21 cellular contexts compared by ENCODE assay signal in genomic region chr11:61127991-61128390, GRCh38. TPM values are rescaled to one million over a fixed set of nuclear protein-coding genes. Genes with fewer than 3 reads are reported as not detected.
DNase-seq lines count a peak whose midpoint lies in the region; ATAC-seq, FAIRE-seq and TF ChIP-seq lines count a peak whose summit lies in the region.
"Had no signal": no experiment of that assay in that cellular context is flagged by ENCODE, and none has a peak within 500 bp of the region (broad histone marks: within the 10 kb centered on the region; RNA-seq: fewer than 3 reads in every experiment).

No MANE protein-coding gene starts in this region.

- peaks cover 0 to 40% (median 4%) of the 10 kb centered on the region in 9 donors for H3K36me3 ChIP-seq in heart right ventricle
- H3K36me3 ChIP-seq: BLaER1 had no signal

- no peak for DNase-seq in activated CD8-positive, alpha-beta T cell treated with anti-CD3 and anti-CD28 coated beads for 36 hours
- DNase-seq in activated CD8-positive, alpha-beta T cell treated with anti-CD3 and anti-CD28 coated beads, Interleukin-2, amount 10 ng/mL, durations not matched to agents 7 days and 5 days, result no peak
- no peak for DNase-seq in CD4-positive, alpha-beta T cell
- DNase-seq in GM12892 (ENCODE audit: insufficient read length) (no peak), heart right ventricle (no peak)
- DNase-seq in activated naive CD8-positive, alpha-beta T cell treated with anti-CD3 and anti-CD28 coated beads, Interleukin-2, amount 10 ng/mL, durations not matched to agents 7 days and 5 days, result no peak
- DNase-seq in stimulated activated naive CD4-positive, alpha-beta T cell treated with Interleukin-2 at 50 U/mL for 16 hours (lab: John Stamatoyannopoulos, UW), result no peak
- DNase-seq: H7, HFFc6, MV-4-11, NCI-H1694 treated with DMSO at 0.1 percent for 48 hours, NCI-H510A treated with DMSO at 0.1 percent for 48 hours, NCI-H774, SHP77 had no signal

- no peak overlapping the region for H3K4me3 ChIP-seq in heart right ventricle
- H3K4me3 ChIP-seq: A549, BLaER1 had no signal

- peak; percentile 69 for FAIRE-seq in GM12892 (lab: Jason Lieb, UNC)
- FAIRE-seq: A549, G401.6 had no signal

- no peak for ATAC-seq in activated CD8-positive, alpha-beta T cell treated with anti-CD3 and anti-CD28 coated beads for 36 hours
- no peak for ATAC-seq in activated CD8-positive, alpha-beta T cell treated with anti-CD3 and anti-CD28 coated beads, Interleukin-2, amount 10 ng/mL, durations not matched to agents 7 days and 5 days
- no peak for ATAC-seq in CD4-positive, alpha-beta T cell (ENCODE audit: poor library complexity)
- ATAC-seq in activated naive CD8-positive, alpha-beta T cell treated with anti-CD3 and anti-CD28 coated beads, Interleukin-2, amount 10 ng/mL, durations not matched to agents 7 days and 5 days (ENCODE audit: low read depth), result no peak
- ATAC-seq in heart right ventricle (no peak), GM21447 (IDR thresholded peaks at IDR 0.05; ENCODE audit: unreplicated experiment) (no peak)
- ATAC-seq: A549 had no signal

- CTCF ChIA-PET in activated CD8-positive, alpha-beta T cell treated with anti-CD3 and anti-CD28 coated beads for 36 hours (lab: Charles Lee), result interaction anchor here (1.4 to 3.8 kb wide), 9 partner anchors 10 to 128 kb away, joined by 3 to 34 read pairs (median 22); no protein-coding TSS in a partner anchor
- CTCF ChIA-PET in activated CD8-positive, alpha-beta T cell treated with anti-CD3 and anti-CD28 coated beads, Interleukin-2, amount 10 ng/mL, durations not matched to agents 7 days and 5 days (lab: Charles Lee), result interaction anchor here (0.7 to 5.0 kb wide), 14 partner anchors 8 to 241 kb away, joined by 3 to 52 read pairs (median 8); no protein-coding TSS in a partner anchor
- CTCF ChIA-PET in CD4-positive, alpha-beta T cell (lab: Charles Lee), result interaction anchor here (1.2 to 4.1 kb wide), 4 partner anchors 44 to 85 kb away, joined by 5 to 17 read pairs (median 10); no protein-coding TSS in a partner anchor

- no peak for TF ChIP-seq CTCF in activated CD8-positive, alpha-beta T cell treated with anti-CD3 and anti-CD28 coated beads for 36 hours (IDR thresholded peaks at IDR 0.05)
- no peak for TF ChIP-seq CTCF in CD4-positive, alpha-beta T cell (IDR thresholded peaks at IDR 0.05)
- TF ChIP-seq CTCF in heart right ventricle (IDR thresholded peaks at IDR 0.05), result no peak

- WGBS in heart right ventricle, 2 donors, result 84 to 97% methylated on average over 9 of the region's 9 CpGs

- H3K4me1 Mint-ChIP-seq in activated CD8-positive, alpha-beta T cell treated with anti-CD3 and anti-CD28 coated beads for 36 hours (ENCODE audit: low read depth), result peaks cover 18% of the 10 kb centered on the region
- peaks cover 35% of the 10 kb centered on the region for H3K4me1 Mint-ChIP-seq in activated CD8-positive, alpha-beta T cell treated with anti-CD3 and anti-CD28 coated beads, Interleukin-2, amount 10 ng/mL, durations not matched to agents 7 days and 5 days (ENCODE audit: low read depth)
- peaks cover 50% of the 10 kb centered on the region for H3K4me1 Mint-ChIP-seq in CD4-positive, alpha-beta T cell (ENCODE audit: low read depth)
- H3K4me1 Mint-ChIP-seq in activated naive CD8-positive, alpha-beta T cell treated with anti-CD3 and anti-CD28 coated beads, Interleukin-2, amount 10 ng/mL, durations not matched to agents 7 days and 5 days, result peaks cover 27% of the 10 kb centered on the region

- no peak overlapping the region for H3K27ac ChIP-seq in CD4-positive, alpha-beta T cell (ENCODE audit: low read depth, low read length)
- no peak overlapping the region for H3K27ac ChIP-seq in heart right ventricle
- H3K27ac ChIP-seq: A549, BLaER1, KMS-11 had no signal

- H3K9me3 ChIP-seq in CD4-positive, alpha-beta T cell (ENCODE audit: control insufficient read depth, low read length), result no peaks in the 10 kb centered on the region
- H3K9me3 ChIP-seq in heart right ventricle, result no peaks in the 10 kb centered on the region
- H3K9me3 ChIP-seq: A549, BLaER1 had no signal

- TF ChIP-seq POLR2A in GM12892 (IDR thresholded peaks at IDR 0.05; ENCODE audit: low read depth, low read length), result no peak

- no peak overlapping the region for H3K4me3 Mint-ChIP-seq in activated CD8-positive, alpha-beta T cell treated with anti-CD3 and anti-CD28 coated beads for 36 hours
- H3K4me3 Mint-ChIP-seq in activated CD8-positive, alpha-beta T cell treated with anti-CD3 and anti-CD28 coated beads, Interleukin-2, amount 10 ng/mL, durations not matched to agents 7 days and 5 days, result no peak overlapping the region
- H3K4me3 Mint-ChIP-seq in CD4-positive, alpha-beta T cell, result peak overlapping the region; percentile 32
- no peak overlapping the region for H3K4me3 Mint-ChIP-seq in activated naive CD8-positive, alpha-beta T cell treated with anti-CD3 and anti-CD28 coated beads, Interleukin-2, amount 10 ng/mL, durations not matched to agents 7 days and 5 days
- H3K4me3 Mint-ChIP-seq: HFFc6 had no signal

- H3K27me3 Mint-ChIP-seq in activated CD8-positive, alpha-beta T cell treated with anti-CD3 and anti-CD28 coated beads for 36 hours, result no peaks in the 10 kb centered on the region
- no peaks in the 10 kb centered on the region for H3K27me3 Mint-ChIP-seq in activated CD8-positive, alpha-beta T cell treated with anti-CD3 and anti-CD28 coated beads, Interleukin-2, amount 10 ng/mL, durations not matched to agents 7 days and 5 days (ENCODE audit: low read depth)
- no peaks in the 10 kb centered on the region for H3K27me3 Mint-ChIP-seq in CD4-positive, alpha-beta T cell
- no peaks in the 10 kb centered on the region for H3K27me3 Mint-ChIP-seq in activated naive CD8-positive, alpha-beta T cell treated with anti-CD3 and anti-CD28 coated beads, Interleukin-2, amount 10 ng/mL, durations not matched to agents 7 days and 5 days

- H3K9me3 Mint-ChIP-seq in activated CD8-positive, alpha-beta T cell treated with anti-CD3 and anti-CD28 coated beads for 36 hours, result no peaks in the 10 kb centered on the region
- H3K9me3 Mint-ChIP-seq in activated CD8-positive, alpha-beta T cell treated with anti-CD3 and anti-CD28 coated beads, Interleukin-2, amount 10 ng/mL, durations not matched to agents 7 days and 5 days (ENCODE audit: insufficient read depth), result no peaks in the 10 kb centered on the region
- no peaks in the 10 kb centered on the region for H3K9me3 Mint-ChIP-seq in CD4-positive, alpha-beta T cell
- no peaks in the 10 kb centered on the region for H3K9me3 Mint-ChIP-seq in activated naive CD8-positive, alpha-beta T cell treated with anti-CD3 and anti-CD28 coated beads, Interleukin-2, amount 10 ng/mL, durations not matched to agents 7 days and 5 days
- H3K9me3 Mint-ChIP-seq: HFFc6 had no signal

- peak overlapping the region; percentile 19 for H3K27ac Mint-ChIP-seq in activated CD8-positive, alpha-beta T cell treated with anti-CD3 and anti-CD28 coated beads for 36 hours
- H3K27ac Mint-ChIP-seq in activated CD8-positive, alpha-beta T cell treated with anti-CD3 and anti-CD28 coated beads, Interleukin-2, amount 10 ng/mL, durations not matched to agents 7 days and 5 days, result no peak overlapping the region
- H3K27ac Mint-ChIP-seq in CD4-positive, alpha-beta T cell, result peak overlapping the region; percentile 50
- H3K27ac Mint-ChIP-seq in activated naive CD8-positive, alpha-beta T cell treated with anti-CD3 and anti-CD28 coated beads, Interleukin-2, amount 10 ng/mL, durations not matched to agents 7 days and 5 days, result peak overlapping the region; percentile 9
- H3K27ac Mint-ChIP-seq: HFFc6 had no signal

- H3K36me3 Mint-ChIP-seq in activated CD8-positive, alpha-beta T cell treated with anti-CD3 and anti-CD28 coated beads for 36 hours (ENCODE audit: low read depth), result peaks cover 45% of the 10 kb centered on the region
- peaks cover 44% of the 10 kb centered on the region for H3K36me3 Mint-ChIP-seq in activated CD8-positive, alpha-beta T cell treated with anti-CD3 and anti-CD28 coated beads, Interleukin-2, amount 10 ng/mL, durations not matched to agents 7 days and 5 days (ENCODE audit: low read depth)
- peaks cover 64% of the 10 kb centered on the region for H3K36me3 Mint-ChIP-seq in CD4-positive, alpha-beta T cell (ENCODE audit: low read depth)
- peaks cover 33% of the 10 kb centered on the region for H3K36me3 Mint-ChIP-seq in activated naive CD8-positive, alpha-beta T cell treated with anti-CD3 and anti-CD28 coated beads, Interleukin-2, amount 10 ng/mL, durations not matched to agents 7 days and 5 days

- intact Hi-C loops in activated CD8-positive, alpha-beta T cell treated with anti-CD3 and anti-CD28 coated beads for 36 hours (cut with micrococcal nuclease), result no loop called here
- intact Hi-C loops in CD4-positive, alpha-beta T cell (cut with DNase I, micrococcal nuclease), result loop anchor here (2.0 to 5.0 kb wide), 3 partner anchors 45 to 215 kb away; no protein-coding TSS in a partner anchor
- intact Hi-C loops in heart right ventricle (cut with DNase I), result loop anchor here in 6 of 10 donors (2.0 to 10.0 kb wide), 8 partner anchors 59 to 361 kb away; partner anchors contain the start of genes TMEM109 (in 2 of the 6) and CD6 (in 1 of the 6)

- POLR2A ChIA-PET in activated CD8-positive, alpha-beta T cell treated with anti-CD3 and anti-CD28 coated beads for 36 hours (lab: Charles Lee), result interaction anchor here (0.7 to 6.1 kb wide), 6 partner anchors 9 to 104 kb away, joined by 3 to 65 read pairs (median 6); no protein-coding TSS in a partner anchor
- POLR2A ChIA-PET in activated CD8-positive, alpha-beta T cell treated with anti-CD3 and anti-CD28 coated beads, Interleukin-2, amount 10 ng/mL, durations not matched to agents 7 days and 5 days (lab: Charles Lee), result interaction anchor here (0.6 to 1.9 kb wide), 5 partner anchors 28 to 157 kb away, joined by 3 to 7 read pairs (median 4); partner anchors contain the start of gene CD6
- POLR2A ChIA-PET in CD4-positive, alpha-beta T cell (lab: Charles Lee), result interaction anchor here (0.9 to 2.9 kb wide), 14 partner anchors 9 to 298 kb away, joined by 3 to 19 read pairs (median 4); no protein-coding TSS in a partner anchor
- POLR2A ChIA-PET in activated naive CD8-positive, alpha-beta T cell treated with anti-CD3 and anti-CD28 coated beads, Interleukin-2, amount 10 ng/mL, durations not matched to agents 7 days and 5 days (lab: Charles Lee), result interaction anchor here (1.1 to 1.9 kb wide), 10 partner anchors 8 to 157 kb away, joined by 3 to 13 read pairs (median 4); partner anchors contain the start of gene CD6

- no peaks in the 10 kb centered on the region for H3K27me3 ChIP-seq in CD4-positive, alpha-beta T cell (ENCODE audit: control insufficient read depth, insufficient read depth, low read length)
- no peaks in the 10 kb centered on the region for H3K27me3 ChIP-seq in heart right ventricle
- H3K27me3 ChIP-seq: BLaER1 had no signal

- peaks cover 0 to 23% (median 13%) of the 10 kb centered on the region in 9 donors for H3K4me1 ChIP-seq in heart right ventricle

RNA-seq across cellular contexts. Expression of gene CD5, which starts 25.7 kb away (rescaled TPM):
- total RNA-seq in activated CD8-positive, alpha-beta T cell treated with anti-CD3 and anti-CD28 coated beads for 36 hours, result 100 to 1,000 TPM; 214 to 215 TPM
- 100 to 1,000 TPM; 252 to 274 TPM for total RNA-seq in activated CD8-positive, alpha-beta T cell treated with anti-CD3 and anti-CD28 coated beads, Interleukin-2, amount 10 ng/mL, durations not matched to agents 7 days and 5 days
- 100 to 1,000 TPM; 421 to 423 TPM for total RNA-seq in CD4-positive, alpha-beta T cell
- polyA plus RNA-seq in GM12892 (2012; ENCODE audit: missing spikeins), result 0.15 TPM
- total RNA-seq in activated naive CD8-positive, alpha-beta T cell treated with anti-CD3 and anti-CD28 coated beads, Interleukin-2, amount 10 ng/mL, durations not matched to agents 7 days and 5 days, result 100 to 1,000 TPM; 303 to 313 TPM
- total RNA-seq in heart right ventricle, result 1 to 10 TPM in 1 of 10 donors, under 1 TPM in 6, not detected in 3; 0.07 to 5.7 (median 0.38) TPM
- polyA plus RNA-seq in heart right ventricle, result under 1 TPM in 1 of 2 donors, not detected in 1; 0.12 TPM
- total RNA-seq: H7, HFFc6, OCI-LY7, RPMI7951 had no signal
- polyA plus RNA-seq: A549 had no signal

RNA-seq across cellular contexts. Expression of gene VPS37C, which starts 33.2 kb away (rescaled TPM):
- 1 to 10 TPM; 6.6 to 7.2 TPM for total RNA-seq in activated CD8-positive, alpha-beta T cell treated with anti-CD3 and anti-CD28 coated beads for 36 hours
- 1 to 10 TPM; 3.4 to 3.8 TPM for total RNA-seq in activated CD8-positive, alpha-beta T cell treated with anti-CD3 and anti-CD28 coated beads, Interleukin-2, amount 10 ng/mL, durations not matched to agents 7 days and 5 days
- total RNA-seq in CD4-positive, alpha-beta T cell, result 1 to 10 TPM; 1.8 to 2.0 TPM
- 6.6 TPM for polyA plus RNA-seq in GM12892 (2012; ENCODE audit: missing spikeins)
- total RNA-seq in activated naive CD8-positive, alpha-beta T cell treated with anti-CD3 and anti-CD28 coated beads, Interleukin-2, amount 10 ng/mL, durations not matched to agents 7 days and 5 days, result 1 to 10 TPM; 5.6 to 6.0 TPM
- total RNA-seq in heart right ventricle, result 10 to 100 TPM; 10.6 to 21.8 (median 15.5) TPM
- 10 to 100 TPM in 1 of 2 donors, 1 to 10 TPM in 1; 7.7 to 18.6 TPM for polyA plus RNA-seq in heart right ventricle

Comparison
In these comparisons a context has a peak if more than half of its experiments do, and no peak if none do; other contexts are left out.
1. RNA of gene CD5, which starts 25.7 kb away (total RNA-seq): 421 to 423 TPM in CD4-positive, alpha-beta T cell, 303 to 313 TPM in activated naive CD8-positive, alpha-beta T cell treated with anti-CD3 and anti-CD28 coated beads, Interleukin-2, amount 10 ng/mL, durations not matched to agents 7 days and 5 days, 252 to 274 TPM in activated CD8-positive, alpha-beta T cell treated with anti-CD3 and anti-CD28 coated beads, Interleukin-2, amount 10 ng/mL, durations not matched to agents 7 days and 5 days and 214 to 215 TPM in activated CD8-positive, alpha-beta T cell treated with anti-CD3 and anti-CD28 coated beads for 36 hours; 0.07 to 5.7 TPM in heart right ventricle; every median in the first group is over 10 times any median in the second.